In genomic region chr11:82889133-82890001, GRCh38 we compare ENCODE assay signal across 12 cellular contexts. TPM values are rescaled to one million over a fixed set of nuclear protein-coding genes. Genes with fewer than 3 reads are reported as not detected.
DNase-seq lines count a peak whose midpoint lies in the region; ATAC-seq, FAIRE-seq and TF ChIP-seq lines count a peak whose summit lies in the region.
"Had no signal": no experiment of that assay in that cellular context is flagged by ENCODE, and none has a peak within 500 bp of the region (broad histone marks: within the 10 kb centered on the region; RNA-seq: fewer than 3 reads in every experiment).

No MANE protein-coding gene starts in this region.

- H3K27me3 ChIP-seq in K562 (ENCODE audit: control insufficient read depth in 2 of 2, insufficient read depth in 2 of 2, low read length in 2 of 2): no peaks in the 10 kb centered on the region; a peak in 1 of 5 replicates
- no peaks in the 10 kb centered on the region for H3K27me3 ChIP-seq in mononuclear cell (ENCODE audit: insufficient read depth, low read length)
- H3K27me3 ChIP-seq in breast epithelium: no peaks in the 10 kb centered on the region
- H3K27me3 ChIP-seq: Peyer's patch had no signal

- H3K36me3 ChIP-seq in K562 (ENCODE audit: control insufficient read depth, insufficient read depth, low read length) (no peaks in the 10 kb centered on the region), breast epithelium (no peaks in the 10 kb centered on the region)
- H3K36me3 ChIP-seq: Peyer's patch had no signal

- no peak overlapping the region for H3K9ac ChIP-seq in K562 (ENCODE audit: insufficient read depth in 1 of 2, low read depth in 2 of 2, low read length in 2 of 2)

- DNase-seq in GM12891 (ENCODE audit: insufficient read length, low spot score): no peak
- peak; percentile 69 to 89 for DNase-seq in NOMO-1 (lab: John Stamatoyannopoulos, UW; ENCODE audit: unreplicated experiment in 2 of 2)
- no peak for DNase-seq in K562 (ENCODE audit: extremely low read depth in 1 of 4, low spot score in 3 of 4)
- no peak for DNase-seq in activated effector memory CD4-positive, alpha-beta T cell treated with Interleukin-2 at 50 U/mL for 16 hours
- no peak for DNase-seq in germinal center (ENCODE audit: low spot score)
- no peak for DNase-seq in breast epithelium (ENCODE audit: low spot score in 2 of 2)
- no peak for DNase-seq in SHP77 treated with DMSO at 0.1 percent for 48 hours (lab: John Stamatoyannopoulos, UW)
- DNase-seq: Peyer's patch, T-helper 9 cell had no signal

- TF ChIP-seq RAD21 in K562 (CRISPR knock-in tag; conservative IDR thresholded peaks at IDR 0.05 in 1 of 2, IDR thresholded peaks at IDR 0.05 in 1 of 2): no peak

- intact Hi-C loops in K562 (cut with micrococcal nuclease): no loop called here
- intact Hi-C loops in breast epithelium (cut with DNase I; ENCODE audit: low total_unique reads): no loop called here

- H3K9me3 ChIP-seq in K562 (replicated peaks; ENCODE audit: control insufficient read depth, insufficient read depth, low read depth, low read length) (no peaks in the 10 kb centered on the region), mononuclear cell (ENCODE audit: low read depth, low read length) (no peaks in the 10 kb centered on the region), breast epithelium (no peaks in the 10 kb centered on the region)
- H3K9me3 ChIP-seq: Peyer's patch had no signal

- ATAC-seq in K562: peak; percentile 62
- ATAC-seq: sciatic nerve had no signal

- H3K4me1 ChIP-seq in K562 (replicated peaks in 1 of 2; ENCODE audit: control insufficient read depth in 2 of 2, insufficient read depth in 2 of 2, low read length in 2 of 2) (peaks cover 0 to 7% of the 10 kb centered on the region in 2 experiments; a peak in 2 of 5 replicates), mononuclear cell (ENCODE audit: insufficient read depth, low read length) (peaks cover 53% of the 10 kb centered on the region), breast epithelium (no peaks in the 10 kb centered on the region)
- H3K4me1 ChIP-seq: Peyer's patch had no signal

- no peaks in the 10 kb centered on the region; the same call in 1 of the 2 replicates for H4K20me1 ChIP-seq in K562 (replicated peaks; ENCODE audit: control insufficient read depth, insufficient read depth, low read length)

- TF ChIP-seq POLR2A in GM12891 (IDR thresholded peaks at IDR 0.05; ENCODE audit: low read depth, low read length) (no peak), K562 (conservative IDR thresholded peaks at IDR 0.05) (no peak), breast epithelium (IDR thresholded peaks at IDR 0.05) (no peak)

- no peak overlapping the region for H3K4me3 ChIP-seq in K562
- peak overlapping the region; percentile 52 for H3K4me3 ChIP-seq in mononuclear cell (ENCODE audit: low read length)
- H3K4me3 ChIP-seq in breast epithelium: no peak overlapping the region
- H3K4me3 ChIP-seq: Peyer's patch had no signal

- H3K27ac ChIP-seq in K562 (ENCODE audit: extremely low read depth, low read depth, low read length) (no peak overlapping the region), breast epithelium (no peak overlapping the region)
- H3K27ac ChIP-seq: C4-2B, Peyer's patch had no signal

- 0 out of 3 replicates have a peak, but pooled peaks cover 2% of the 10 kb centered on the region for H3K79me2 ChIP-seq in K562 (ENCODE audit: control insufficient read depth, insufficient read depth, low read length)

- no peaks in the 10 kb centered on the region for H3K9me1 ChIP-seq in K562 (ENCODE audit: control insufficient read depth, insufficient read depth, low read length)

- no TSS peak for BruUV-seq in K562 (replicated peaks; lab: Mats Ljungman, UMichigan)

- no peak overlapping the region for H2AFZ ChIP-seq in K562 (ENCODE audit: low read depth, low read length)

- no peak for TF ChIP-seq CTCF in K562 (IDR thresholded peaks at IDR 0.05 in 2 of 3, conservative IDR thresholded peaks at IDR 0.05 in 1 of 3; ENCODE audit: insufficient read depth in 2 of 3, low read depth in 1 of 3, low read length in 3 of 3)
- no peak for TF ChIP-seq CTCF in breast epithelium (IDR thresholded peaks at IDR 0.05)

- in situ Hi-C loops in K562 (cut with MboI): no loop called here

- H3K4me2 ChIP-seq in K562 (ENCODE audit: insufficient read depth, low read length): no peak overlapping the region

- TF ChIP-seq EP300 in K562 (IDR thresholded peaks at IDR 0.05; ENCODE audit: low read length): no peak

- 12% methylated on average over 6 of the region's 6 CpGs for WGBS in K562 (ENCODE audit: insufficient coverage, low coverage, missing lambda C conversion rate)

- CTCF ChIA-PET in K562 (lab: Yijun Ruan, JAX; ENCODE audit: low intra/inter-chr PET ratio): no interaction called here

- POLR2A ChIA-PET in K562 (lab: Yijun Ruan, JAX): interaction anchor here (0.7 to 2.1 kb wide), 4 partner anchors 11 to 165 kb away, joined by 3 to 9 read pairs (median 4); partner anchors contain the start of genes DDIAS and PRCP

- no peak for FAIRE-seq in GM12891 (lab: Jason Lieb, UNC)
- FAIRE-seq in K562 (lab: Jason Lieb, UNC): no peak

TF ChIP-seq in GM12891, 5 proteins besides CTCF, POLR2A, EP300 and RAD21:
- TF ChIP-seq SPI1 (IDR thresholded peaks at IDR 0.05; ENCODE audit: low read depth, low read length): peak; percentile 42
- TF ChIP-seq TAF1 (IDR thresholded peaks at IDR 0.05; ENCODE audit: low read depth, low read length): no peak

TF ChIP-seq in K562, 482 proteins besides CTCF, POLR2A, EP300 and RAD21 (continues in another document):
- TF ChIP-seq CBFA2T2 (conservative IDR thresholded peaks at IDR 0.05): 0 out of 2 replicates have a peak, but pooled peaks have one; percentile 13
- TF ChIP-seq LARP7 (IDR thresholded peaks at IDR 0.05): 0 out of 2 replicates have a peak, but pooled peaks have one; percentile 28
- peak; percentile 25; the same call in 1 of the 2 replicates for TF ChIP-seq ZBTB2 (IDR thresholded peaks at IDR 0.05)
- peak; percentile 55 for TF ChIP-seq ARID1B (IDR thresholded peaks at IDR 0.05)

RNA-seq across cellular contexts. Expression of gene PRCP, which starts 10.9 kb away (rescaled TPM):
- polyA plus RNA-seq in GM12891 (2012; ENCODE audit: low read depth, missing spikeins): 17.2 TPM
- 22.7 and 29.7 TPM in 2 replicates for total RNA-seq in K562 (2011; cell fraction: chromatin; rRNA removed; ENCODE audit: low replicate concordance)
- 29.9 and 32.9 TPM in 2 replicates for total RNA-seq in K562 (2011; cell fraction: nucleolus; rRNA removed)
- 38.2 and 50.3 TPM in 2 replicates for total RNA-seq in K562 (2011; cell fraction: nucleoplasm; rRNA removed)
- total RNA-seq in K562 (2014; rRNA removed) (9.5 and 14.4 TPM in 2 replicates), K562 (2014; rRNA removed; fragmentation: Illumina TruSeq; extraction: Trizol) (23.2 and 25.3 TPM in 2 replicates), K562 (2015; rRNA removed; fragmentation: Illumina TruSeq; extraction: Trizol) (20.5 and 20.8 TPM in 2 replicates), K562 (2021) (21.2 and 23.2 TPM in 2 replicates), mononuclear cell (46.7 TPM), breast epithelium (10 to 100 TPM; 54.4 to 87.7 (median 61.8) TPM)
- polyA plus RNA-seq in K562 (2011; rRNA removed) (39.7 and 43.1 TPM in 2 replicates), K562 (2014; fragmentation: Illumina TruSeq; extraction: Trizol) (22.5 and 28.1 TPM in 2 replicates), K562 (2014; fragmentation: Nextera tagmentation; extraction: Ambion mirVana) (10 to 100 TPM; 28.5 to 34.9 TPM), K562 (2014; rRNA removed) (16.7 and 17.3 TPM in 2 replicates)
- 18.0 and 35.3 TPM in 2 replicates for polyA plus RNA-seq in K562 (2011; cell fraction: cytosol; rRNA removed)
- polyA plus RNA-seq in K562 (2011; cell fraction: nucleus; rRNA removed): 8.1 and 13.7 TPM in 2 replicates
- polyA plus RNA-seq in K562 (2012): 20.7 and 28.3 TPM in 2 replicates
- 42.3 and 48.9 TPM in 2 replicates for polyA minus RNA-seq in K562 (2011; rRNA and poly(A)+ RNA removed)
- 19.0 and 20.6 TPM in 2 replicates for polyA minus RNA-seq in K562 (2011; cell fraction: cytosol; rRNA and poly(A)+ RNA removed)
- polyA minus RNA-seq in K562 (2011; cell fraction: nucleus; rRNA and poly(A)+ RNA removed): 6.9 and 12.4 TPM in 2 replicates

RNA-seq across cellular contexts. Expression of gene DDIAS, which starts 12.2 kb away (rescaled TPM):
- 2.9 TPM for polyA plus RNA-seq in GM12891 (2012; ENCODE audit: low read depth, missing spikeins)
- total RNA-seq in K562 (2011; cell fraction: chromatin; rRNA removed; ENCODE audit: low replicate concordance): 5.5 and 14.6 TPM in 2 replicates
- total RNA-seq in K562 (2011; cell fraction: nucleolus; rRNA removed): 3.8 and 5.8 TPM in 2 replicates
- total RNA-seq in K562 (2011; cell fraction: nucleoplasm; rRNA removed): 6.6 and 9.5 TPM in 2 replicates
- total RNA-seq in K562 (2014; rRNA removed) (9.4 and 13.8 TPM in 2 replicates), K562 (2014; rRNA removed; fragmentation: Illumina TruSeq; extraction: Trizol) (22.6 and 23.3 TPM in 2 replicates), K562 (2015; rRNA removed; fragmentation: Illumina TruSeq; extraction: Trizol) (21.1 and 23.7 TPM in 2 replicates), K562 (2021) (15.4 and 17.6 TPM in 2 replicates), mononuclear cell (0.94 TPM), breast epithelium (1 to 10 TPM in 2 of 3 donors, under 1 TPM in 1; 0.66 to 2.5 (median 1.3) TPM)
- polyA plus RNA-seq in K562 (2011; rRNA removed) (21.3 and 23.7 TPM in 2 replicates), K562 (2014; fragmentation: Illumina TruSeq; extraction: Trizol) (19.4 and 27.2 TPM in 2 replicates), K562 (2014; fragmentation: Nextera tagmentation; extraction: Ambion mirVana) (10 to 100 TPM; 11.8 to 23.9 TPM), K562 (2014; rRNA removed) (11.1 and 14.9 TPM in 2 replicates)
- polyA plus RNA-seq in K562 (2011; cell fraction: cytosol; rRNA removed): 7.2 and 10.6 TPM in 2 replicates
- polyA plus RNA-seq in K562 (2011; cell fraction: nucleus; rRNA removed): 9.6 and 12.2 TPM in 2 replicates
- polyA plus RNA-seq in K562 (2012): 8.9 and 15.6 TPM in 2 replicates
- 16.9 and 18.8 TPM in 2 replicates for polyA minus RNA-seq in K562 (2011; rRNA and poly(A)+ RNA removed)
- polyA minus RNA-seq in K562 (2011; cell fraction: cytosol; rRNA and poly(A)+ RNA removed): 5.6 and 7.8 TPM in 2 replicates
- 5.5 and 9.6 TPM in 2 replicates for polyA minus RNA-seq in K562 (2011; cell fraction: nucleus; rRNA and poly(A)+ RNA removed)

Comparison
In these comparisons a context has a peak if more than half of its experiments do, and no peak if none do; other contexts are left out.
1. DNase-seq: peak in NOMO-1 (2 of 2); none in GM12891 (single experiment), K562 (0 of 4), activated effector memory CD4-positive, alpha-beta T cell treated with Interleukin-2 at 50 U/mL for 16 hours (single experiment), germinal center (single experiment), breast epithelium (0 of 2) and SHP77 treated with DMSO at 0.1 percent for 48 hours (single experiment).